In genomic region chr22:18001040-18001893, GRCh38 we compare ENCODE assay signal across 8 cellular contexts. TPM values are rescaled to one million over a fixed set of nuclear protein-coding genes. Genes with fewer than 3 reads are reported as not detected.
DNase-seq lines count a peak whose midpoint lies in the region; ATAC-seq and TF ChIP-seq lines count a peak whose summit lies in the region.

No MANE protein-coding gene starts in this region.

- H3K4me1 Mint-ChIP-seq in T-cell = peaks cover 39 to 61% (median 43%) of the 10 kb centered on the region in 3 donors

- in situ Hi-C loops in transverse colon (cut with MboI; ENCODE audit: low pct_ligation_motif_present in 1 of 4, low pct_unique_long_range_greater_than_20kb in 1 of 4, low sequenced_read_pairs in 3 of 4) = no loop called here

- POLR2A ChIA-PET in T-cell (lab: Charles Lee) = no interaction called here

- peak overlapping the region; percentile 86 for H3K4me2 ChIP-seq in osteoblast (ENCODE audit: insufficient read depth, low read length)

- H3K9me3 ChIP-seq in cardiac muscle cell (ENCODE audit: low read depth) (no peaks in the 10 kb centered on the region), osteoblast (ENCODE audit: low read depth, low read length) (no peaks in the 10 kb centered on the region), transverse colon (no peaks in the 10 kb centered on the region)

- TF ChIP-seq CTCF in cardiac muscle cell (IDR thresholded peaks at IDR 0.05; ENCODE audit: low read depth, low read length) (peak; percentile 40), osteoblast (IDR thresholded peaks at IDR 0.05; ENCODE audit: extremely low read depth, low read depth, low read length) (peak; percentile 29), transverse colon (IDR thresholded peaks at IDR 0.05) (peak; percentile 33 to 78 (median 54))

- H3K36me3 ChIP-seq in cardiac muscle cell (no peaks in the 10 kb centered on the region), osteoblast (ENCODE audit: insufficient read depth, low read length) (peaks cover 4% of the 10 kb centered on the region), transverse colon (no peaks in the 10 kb centered on the region)

- H3K27ac ChIP-seq in cardiac muscle cell (peak overlapping the region; percentile 99), osteoblast (ENCODE audit: low read depth, low read length) (peak overlapping the region; percentile 98), transverse colon (peak overlapping the region; percentile 88 to 97 (median 94))

- TF ChIP-seq POLR2A in transverse colon (IDR thresholded peaks at IDR 0.05) = peak; percentile 83

- peak overlapping the region; percentile 88 for H2AFZ ChIP-seq in osteoblast (ENCODE audit: low read length)

- intact Hi-C loops in transverse colon (cut with DNase I; ENCODE audit: low total_unique reads) = loop anchor here (2.0 kb wide), 2 partner anchors 76 to 90 kb away; partner anchors contain the start of gene PEX26

- H4K20me1 ChIP-seq in osteoblast (ENCODE audit: insufficient read depth, low read length) = peaks cover 21% of the 10 kb centered on the region

- H3K27me3 ChIP-seq in cardiac muscle cell = no peaks in the 10 kb centered on the region
- no peaks in the 10 kb centered on the region for H3K27me3 ChIP-seq in osteoblast (ENCODE audit: insufficient read depth, low read length)
- H3K27me3 ChIP-seq in transverse colon = no peaks in the 10 kb centered on the region

- H3K4me3 Mint-ChIP-seq in T-cell = peak overlapping the region; percentile 86 to 98 (median 86)

- H3K36me3 Mint-ChIP-seq in T-cell = no peaks in the 10 kb centered on the region

- WGBS in transverse colon (ENCODE audit: low coverage in 1 of 2), 2 donors = 0% methylated on average over 70 of the region's 96 CpGs; no CpG with 5 or more reads in 1 of the 2 donors

- CTCF ChIA-PET in T-cell (lab: Charles Lee) = interaction anchor here in 1 of 2 donors (0.9 to 1.4 kb wide), 3 partner anchors 22 to 173 kb away, joined by 3 to 4 read pairs (median 4); no protein-coding TSS in a partner anchor

- peak; percentile 46 for ATAC-seq in GM19351 (IDR thresholded peaks at IDR 0.05; ENCODE audit: unreplicated experiment)
- peak; percentile 47 to 67 (median 66) for ATAC-seq in T-cell (replicated peaks in 1 of 4)

- H3K4me1 ChIP-seq in cardiac muscle cell (ENCODE audit: low read depth) = peaks cover 10% of the 10 kb centered on the region
- peaks cover 11% of the 10 kb centered on the region for H3K4me1 ChIP-seq in osteoblast (ENCODE audit: insufficient read depth, low read length)
- peaks cover 12 to 45% (median 30%) of the 10 kb centered on the region in 4 donors for H3K4me1 ChIP-seq in transverse colon

- peaks cover 49% of the 10 kb centered on the region for H3K79me2 ChIP-seq in osteoblast (ENCODE audit: insufficient read depth, low read length)

- TF ChIP-seq EP300 in transverse colon (IDR thresholded peaks at IDR 0.05; ENCODE audit: low read depth) = no peak

- H3K4me3 ChIP-seq in cardiac muscle cell (peak overlapping the region; percentile 93), osteoblast (ENCODE audit: insufficient read depth, low read length) (peak overlapping the region; percentile 90), transverse colon (peak overlapping the region; percentile 55 to 93 (median 78))

- H3K9me3 Mint-ChIP-seq in T-cell = no peaks in the 10 kb centered on the region

- peak overlapping the region; percentile 94 to 97 for H3K27ac Mint-ChIP-seq in T-cell

- DNase-seq in AG08396 (ENCODE audit: low spot score) = peak; percentile 99
- DNase-seq in NCI-H146 (lab: John Stamatoyannopoulos, UW) = peak; percentile 94
- peak in 32 of 34 experiments; percentile 4 to 55 (median 26) for DNase-seq in T-cell
- peak; percentile 88 for DNase-seq in amniotic stem cell (lab: John Stamatoyannopoulos, UW)
- DNase-seq in cardiac muscle cell (ENCODE audit: low read depth in 1 of 2, low spot score in 1 of 2) = peak; percentile 96 to 99
- DNase-seq in osteoblast (ENCODE audit: insufficient read length, low spot score, missing footprints) = peak; percentile 100
- DNase-seq in transverse colon = peak; percentile 92

- H3K27me3 Mint-ChIP-seq in T-cell = peaks cover 3% of the 10 kb centered on the region in 2 donors

RNA-seq across cellular contexts. Expression of gene MICAL3, which starts 23.1 kb away (rescaled TPM):
- total RNA-seq in T-cell (10 to 100 TPM; 19.1 to 37.5 (median 22.3) TPM), cardiac muscle cell (48.7 and 76.9 TPM in 2 replicates), osteoblast (35.1 and 39.5 TPM in 2 replicates), transverse colon (100 to 1,000 TPM in 2 of 4 donors, 10 to 100 TPM in 2; 84.2 to 290 (median 151) TPM)
- polyA plus RNA-seq in cardiac muscle cell = 26.6 and 27.3 TPM in 2 replicates

Comparison
In these comparisons a context has a peak if more than half of its experiments do, and no peak if none do; other contexts are left out.
1. Peak in every context shown above with its lines: DNase-seq, ATAC-seq, H3K4me3 ChIP-seq and H3K27ac ChIP-seq.
2. DNase-seq: peak in every context shown above with its lines; median percentile 100 in osteoblast; 99 in AG08396; 98 in cardiac muscle cell; 94 in NCI-H146; 92 in transverse colon; 88 in amniotic stem cell; 26 in T-cell.